In genomic region chr5:130992095-130992494, GRCh38 we compare ENCODE assay signal across 19 cellular contexts.
DNase-seq lines count a peak whose midpoint lies in the region; ATAC-seq and TF ChIP-seq lines count a peak whose summit lies in the region.
"Had no signal": no experiment of that assay in that cellular context is flagged by ENCODE, and none has a peak within 500 bp of the region (broad histone marks: within the 10 kb centered on the region; RNA-seq: fewer than 3 reads in every experiment).

No MANE protein-coding gene starts in this region.

- H3K9me3 Mint-ChIP-seq in neural crest cell: peaks cover 2% of the 10 kb centered on the region
- no peaks in the 10 kb centered on the region for H3K9me3 Mint-ChIP-seq in stimulated activated memory B cell treated with anti-CD40 and anti-IgM and Interleukin-4, amounts not matched to agents 10 μg/mL and 1 μg/mL and 100 μg/mL, for 72 hours

- no peaks in the 10 kb centered on the region for H3K36me3 Mint-ChIP-seq in neural crest cell (ENCODE audit: low read depth)
- no peaks in the 10 kb centered on the region for H3K36me3 Mint-ChIP-seq in stimulated activated memory B cell treated with anti-CD40 and anti-IgM and Interleukin-4, amounts not matched to agents 10 μg/mL and 1 μg/mL and 100 μg/mL, for 72 hours

- peaks cover 15% of the 10 kb centered on the region for H3K4me1 ChIP-seq in SJSA1 (replicated peaks)
- H3K4me1 ChIP-seq: BLaER1, Peyer's patch, vagina had no signal

- H3K4me3 Mint-ChIP-seq in neural crest cell: no peak overlapping the region
- H3K4me3 Mint-ChIP-seq in stimulated activated memory B cell treated with anti-CD40 and anti-IgM and Interleukin-4, amounts not matched to agents 10 μg/mL and 1 μg/mL and 100 μg/mL, for 72 hours: no peak overlapping the region
- H3K4me3 Mint-ChIP-seq: activated CD8-positive, alpha-beta T cell treated with anti-CD3 and anti-CD28 coated beads, Interleukin-2, amount 10 ng/mL, durations not matched to agents 7 days and 5 days had no signal

- H3K27ac Mint-ChIP-seq in neural crest cell (ENCODE audit: unreplicated experiment): peak overlapping the region; percentile 14
- no peak overlapping the region for H3K27ac Mint-ChIP-seq in stimulated activated memory B cell treated with anti-CD40 and anti-IgM and Interleukin-4, amounts not matched to agents 10 μg/mL and 1 μg/mL and 100 μg/mL, for 72 hours
- H3K27ac Mint-ChIP-seq: activated CD8-positive, alpha-beta T cell treated with anti-CD3 and anti-CD28 coated beads, Interleukin-2, amount 10 ng/mL, durations not matched to agents 7 days and 5 days had no signal

- no peaks in the 10 kb centered on the region for H3K27me3 ChIP-seq in SJSA1 (replicated peaks)
- H3K27me3 ChIP-seq: BLaER1, Peyer's patch, vagina had no signal

- H3K9me3 ChIP-seq in SJSA1 (replicated peaks): no peaks in the 10 kb centered on the region
- H3K9me3 ChIP-seq: Peyer's patch, vagina had no signal

- H3K36me3 ChIP-seq in SJSA1: no peaks in the 10 kb centered on the region
- H3K36me3 ChIP-seq: BLaER1, Peyer's patch, vagina, WERI-Rb-1 had no signal

- H3K4me1 Mint-ChIP-seq in neural crest cell: peaks cover 11% of the 10 kb centered on the region
- H3K4me1 Mint-ChIP-seq in stimulated activated memory B cell treated with anti-CD40 and anti-IgM and Interleukin-4, amounts not matched to agents 10 μg/mL and 1 μg/mL and 100 μg/mL, for 72 hours: no peaks in the 10 kb centered on the region

- ATAC-seq in GM18861 (IDR thresholded peaks at IDR 0.05; ENCODE audit: unreplicated experiment): no peak
- no peak for ATAC-seq in stimulated activated memory B cell treated with anti-CD40 and anti-IgM and Interleukin-4, amounts not matched to agents 10 μg/mL and 1 μg/mL and 100 μg/mL, for 72 hours
- ATAC-seq: activated CD8-positive, alpha-beta T cell treated with anti-CD3 and anti-CD28 coated beads, Interleukin-2, amount 10 ng/mL, durations not matched to agents 7 days and 5 days had no signal

- H3K27ac ChIP-seq in SJSA1: peak overlapping the region; percentile 62
- H3K27ac ChIP-seq: BLaER1, epithelial cell of prostate, Peyer's patch, vagina, WERI-Rb-1 had no signal

- DNase-seq in AG20443 (ENCODE audit: low spot score) (peak; percentile 73), SJSA1 (ENCODE audit: low read depth in 1 of 2, low spot score in 2 of 2) (peak; percentile 65 to 84), fibroblast of gingiva (ENCODE audit: low read depth) (peak; percentile 73), neural crest cell (ENCODE audit: low read depth, low spot score) (no peak), SKM-1 (lab: John Stamatoyannopoulos, UW; ENCODE audit: unreplicated experiment) (no peak), DMS 273 (lab: John Stamatoyannopoulos, UW; ENCODE audit: unreplicated experiment) (no peak)
- DNase-seq: activated CD8-positive, alpha-beta T cell treated with anti-CD3 and anti-CD28 coated beads, Interleukin-2, amount 10 ng/mL, durations not matched to agents 7 days and 5 days; DMS 273 treated with DMSO at 0.1 percent for 48 hours; GOT3; MM.1S; NCI-H2029; NCI-H69; Peyer's patch; WERI-Rb-1 had no signal

- TF ChIP-seq CTCF in neural crest cell (conservative IDR thresholded peaks at IDR 0.05): no peak

- no peaks in the 10 kb centered on the region for H3K27me3 Mint-ChIP-seq in neural crest cell (ENCODE audit: low read depth)
- peaks cover 22% of the 10 kb centered on the region for H3K27me3 Mint-ChIP-seq in stimulated activated memory B cell treated with anti-CD40 and anti-IgM and Interleukin-4, amounts not matched to agents 10 μg/mL and 1 μg/mL and 100 μg/mL, for 72 hours

- H3K4me3 ChIP-seq in SJSA1: no peak overlapping the region
- H3K4me3 ChIP-seq: BLaER1, Peyer's patch, vagina had no signal

Comparison
In these comparisons a context has a peak if more than half of its experiments do, and no peak if none do; other contexts are left out.
1. DNase-seq: peak in AG20443 (single experiment), SJSA1 (2 of 2) and fibroblast of gingiva (single experiment); none in neural crest cell (single experiment), SKM-1 (single experiment) and DMS 273 (single experiment).